ENCODE assay signal across 8 cellular contexts in the genomic region with DNA sequence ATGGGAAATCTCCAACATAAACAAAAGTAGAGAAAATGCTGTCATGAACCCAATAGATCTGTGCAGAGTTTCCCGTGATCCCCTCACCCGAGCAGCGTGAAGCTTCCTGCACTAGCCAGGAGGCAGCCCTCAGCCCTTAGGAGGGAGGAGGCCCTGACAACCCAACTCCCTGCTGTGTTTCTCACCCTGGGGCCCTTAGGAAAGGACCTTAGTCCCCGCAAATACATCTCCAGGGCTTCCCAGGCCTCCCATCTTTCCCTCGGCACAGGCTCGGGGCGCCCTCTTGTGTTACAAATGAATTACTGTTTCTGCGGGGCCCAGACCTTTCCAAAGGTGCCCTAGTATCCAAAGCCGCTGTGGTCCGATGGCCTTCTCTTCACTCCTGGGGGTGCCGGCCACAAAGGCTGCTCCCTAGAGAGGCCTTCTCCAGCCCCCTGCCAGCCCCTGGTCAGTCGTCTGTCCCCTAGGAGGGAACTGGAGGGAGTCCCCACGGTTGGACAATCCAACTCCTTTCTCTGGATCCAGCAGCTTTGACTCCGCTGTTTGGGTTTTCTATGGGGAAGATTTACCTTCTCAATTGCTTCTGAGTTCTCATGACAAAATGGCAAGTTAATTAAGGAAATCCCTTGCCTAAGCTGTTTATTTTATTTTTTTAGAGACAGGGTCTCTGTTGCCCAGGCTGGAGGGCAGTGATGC. TPM values are rescaled to one million over a fixed set of nuclear protein-coding genes. Genes with fewer than 3 reads are reported as not detected.
A peak's percentile ranks its signal among the peaks of the same experiment; 100 is the strongest.
DNase-seq lines count a peak whose midpoint lies in the region; ATAC-seq and TF ChIP-seq lines count a peak whose summit lies in the region.

No MANE protein-coding gene starts in this region.

- TF ChIP-seq CTCF in neural progenitor cell (IDR thresholded peaks at IDR 0.05) (peak; percentile 86), upper lobe of right lung (IDR thresholded peaks at IDR 0.05) (peak; percentile 68)

- H3K27me3 Mint-ChIP-seq in neural progenitor cell (ENCODE audit: insufficient read depth, low read depth): no peaks in the 10 kb centered on the region

- H3K27me3 ChIP-seq in neural progenitor cell: no peaks in the 10 kb centered on the region
- no peaks in the 10 kb centered on the region for H3K27me3 ChIP-seq in upper lobe of right lung

- H3K4me1 Mint-ChIP-seq in neural progenitor cell: peaks cover 8% of the 10 kb centered on the region

- intact Hi-C loops in upper lobe of right lung (cut with DNase I): no loop called here

- no peak overlapping the region for H3K9ac ChIP-seq in neural progenitor cell

- peaks cover 2% of the 10 kb centered on the region for H3K4me1 ChIP-seq in neural progenitor cell
- no peaks in the 10 kb centered on the region for H3K4me1 ChIP-seq in upper lobe of right lung

- peak; percentile 81 for ATAC-seq in upper lobe of right lung
- no peak for ATAC-seq in GM21737 (IDR thresholded peaks at IDR 0.05; ENCODE audit: unreplicated experiment)

- peak overlapping the region; percentile 29 for H3K27ac Mint-ChIP-seq in neural progenitor cell

- H2AFZ ChIP-seq in neural progenitor cell (replicated peaks): no peak overlapping the region

- no peak overlapping the region for H3K4me3 Mint-ChIP-seq in neural progenitor cell

- no peak overlapping the region for H3K4me2 ChIP-seq in neural progenitor cell

- peaks cover 15% of the 10 kb centered on the region for H3K36me3 Mint-ChIP-seq in neural progenitor cell

- H3K27ac ChIP-seq in neural progenitor cell (no peak overlapping the region), upper lobe of right lung (no peak overlapping the region)

- no peak overlapping the region for H3K4me3 ChIP-seq in neural progenitor cell
- no peak overlapping the region for H3K4me3 ChIP-seq in upper lobe of right lung

- H3K9me3 ChIP-seq in neural progenitor cell (ENCODE audit: low read depth): no peaks in the 10 kb centered on the region
- no peaks in the 10 kb centered on the region for H3K9me3 ChIP-seq in upper lobe of right lung

- DNase-seq in COLO668 (lab: John Stamatoyannopoulos, UW; ENCODE audit: unreplicated experiment) (peak; percentile 50), HK-2 (ENCODE audit: unreplicated experiment) (peak; percentile 69), NOMO-1 treated with dmso at 0.1 percent for 144 hours (lab: John Stamatoyannopoulos, UW; ENCODE audit: unreplicated experiment) (peak; percentile 29), activated T-cell treated with anti-CD3 and anti-CD28 coated beads for 4 hours (peak; percentile 17), fibroblast of peridontal ligament (ENCODE audit: extremely low read depth) (peak; percentile 61), neural progenitor cell (ENCODE audit: low spot score) (peak; percentile 83), upper lobe of right lung (no peak)

- H3K79me2 ChIP-seq in neural progenitor cell (ENCODE audit: low read depth): no peaks in the 10 kb centered on the region

- H3F3A ChIP-seq in neural progenitor cell (ENCODE audit: low read depth): peaks cover 8% of the 10 kb centered on the region

- H3K9me3 Mint-ChIP-seq in neural progenitor cell: no peaks in the 10 kb centered on the region

- H4K20me1 ChIP-seq in neural progenitor cell (ENCODE audit: low read depth): peaks cover 12% of the 10 kb centered on the region

- H3K36me3 ChIP-seq in neural progenitor cell: no peaks in the 10 kb centered on the region
- H3K36me3 ChIP-seq in upper lobe of right lung: peaks cover 60% of the 10 kb centered on the region

RNA-seq across cellular contexts. Expression of a gene that starts 49.9 kb away (rescaled TPM):
- total RNA-seq in neural progenitor cell (ENCODE audit: low replicate concordance) (2.0 and 15.1 TPM in 2 replicates), upper lobe of right lung (13.2 TPM)
